Comparison of ENCODE assay signal across 12 cellular contexts in the genomic region with DNA sequence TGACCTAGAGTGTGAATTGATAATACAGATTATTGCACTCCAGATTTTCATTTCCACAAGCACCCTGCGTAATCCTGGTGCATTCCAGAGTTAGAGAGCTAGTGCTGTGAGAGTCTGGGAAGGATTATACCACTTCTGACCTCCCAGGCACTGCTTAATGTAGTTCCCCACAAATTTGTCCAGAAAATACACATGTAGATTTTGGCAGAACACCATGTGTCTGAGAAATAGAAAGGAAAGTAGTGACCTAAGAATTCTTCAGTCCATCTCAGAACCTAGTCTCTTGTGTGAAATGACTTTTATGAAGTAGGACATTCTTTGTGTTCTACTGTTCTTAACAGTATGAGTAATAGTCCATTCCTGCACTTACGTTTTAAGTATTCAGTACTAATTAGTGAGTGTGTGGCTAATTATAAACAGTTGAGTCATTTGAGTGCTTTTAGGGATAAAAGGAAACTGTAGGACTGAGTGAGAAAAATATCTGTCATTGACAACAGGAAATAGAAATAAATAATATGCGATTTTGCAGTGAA. TPM values are rescaled to one million over a fixed set of nuclear protein-coding genes. Genes with fewer than 3 reads are reported as not detected.
DNase-seq lines count a peak whose midpoint lies in the region; ATAC-seq and TF ChIP-seq lines count a peak whose summit lies in the region.
"Had no signal": no experiment of that assay in that cellular context is flagged by ENCODE, and none has a peak within 500 bp of the region (broad histone marks: within the 10 kb centered on the region; RNA-seq: fewer than 3 reads in every experiment).

No MANE protein-coding gene starts in this region.

- H3K9me3 Mint-ChIP-seq in WTC11: peaks cover 27% of the 10 kb centered on the region

- WGBS in right lobe of liver (ENCODE audit: insufficient coverage, low coverage, low lambda C conversion rate, missing lambda C conversion rate): 34% methylated on average over 3 of the region's 3 CpGs

- no peak overlapping the region for H3K27ac Mint-ChIP-seq in WTC11
- H3K27ac Mint-ChIP-seq: activated naive CD8-positive, alpha-beta T cell treated with anti-CD3 and anti-CD28 coated beads for 36 hours had no signal

- no peaks in the 10 kb centered on the region for H3K36me3 ChIP-seq in right atrium auricular region
- no peaks in the 10 kb centered on the region for H3K36me3 ChIP-seq in right lobe of liver

- peaks cover 20% of the 10 kb centered on the region for H3K36me3 Mint-ChIP-seq in WTC11

- CTCF ChIA-PET in WTC11 (lab: Charles Lee): interaction anchor here (0.7 kb wide), 1 partner anchor 9 kb away, joined by 3 read pairs; no protein-coding TSS in a partner anchor

- TF ChIP-seq POLR2A in right lobe of liver (IDR thresholded peaks at IDR 0.05): no peak

- H3K27me3 Mint-ChIP-seq in WTC11 (ENCODE audit: low read depth): peaks cover under 1% of the 10 kb centered on the region; the same call in 1 of the 2 replicates
- H3K27me3 Mint-ChIP-seq: activated naive CD8-positive, alpha-beta T cell treated with anti-CD3 and anti-CD28 coated beads for 36 hours had no signal

- H3K4me1 Mint-ChIP-seq in WTC11: no peaks in the 10 kb centered on the region

- intact Hi-C loops in Right ventricle myocardium superior (cut with DNase I): no loop called here
- intact Hi-C loops in right lobe of liver (cut with DNase I): no loop called here

- TF ChIP-seq CTCF in right atrium auricular region (IDR thresholded peaks at IDR 0.05) (no peak), right lobe of liver (IDR thresholded peaks at IDR 0.05) (no peak), WTC11 (IDR thresholded peaks at IDR 0.05) (no peak)

- ATAC-seq in Right ventricle myocardium superior (ENCODE audit: poor library complexity) (peak; percentile 65), right lobe of liver (peak; percentile 14 to 56 (median 44)), WTC11 (no peak), HG03342 (IDR thresholded peaks at IDR 0.05; ENCODE audit: unreplicated experiment) (no peak), GM21619 (IDR thresholded peaks at IDR 0.05; ENCODE audit: unreplicated experiment) (no peak)

- peak overlapping the region in 1 of 2 donors; percentile 47 for H3K27ac ChIP-seq in right atrium auricular region
- H3K27ac ChIP-seq in right lobe of liver: no peak overlapping the region
- H3K27ac ChIP-seq: parathyroid adenoma had no signal

- POLR2A ChIA-PET in WTC11 (lab: Charles Lee): no interaction called here

- H3K9me3 ChIP-seq in right atrium auricular region (peaks cover 0 to 3% of the 10 kb centered on the region in 2 donors), right lobe of liver (peaks cover 0 to under 1% (median 0%) of the 10 kb centered on the region in 4 donors)

- H3K27me3 ChIP-seq in right atrium auricular region (no peaks in the 10 kb centered on the region), right lobe of liver (no peaks in the 10 kb centered on the region)

- DNase-seq in Right ventricle myocardium superior: no peak
- DNase-seq in right atrium auricular region (ENCODE audit: low spot score): no peak
- DNase-seq in dedifferentiated amniotic fluid mesenchymal stem cell (ENCODE audit: extremely low spot score): peak; percentile 22
- no peak for DNase-seq in right lobe of liver
- no peak for DNase-seq in ecto neural progenitor cell (ENCODE audit: low spot score)
- DNase-seq in WTC11 (ENCODE audit: low spot score): no peak
- DNase-seq: activated naive CD8-positive, alpha-beta T cell treated with anti-CD3 and anti-CD28 coated beads for 36 hours; NCI-H1436 treated with DMSO at 0.1 percent for 48 hours; OCI-M1 had no signal

- H3K4me3 Mint-ChIP-seq in WTC11: no peak overlapping the region
- H3K4me3 Mint-ChIP-seq: activated naive CD8-positive, alpha-beta T cell treated with anti-CD3 and anti-CD28 coated beads for 36 hours had no signal

- H3K4me3 ChIP-seq in right atrium auricular region: no peak overlapping the region
- no peak overlapping the region for H3K4me3 ChIP-seq in right lobe of liver

- H3K4me1 ChIP-seq in right atrium auricular region: peaks cover 0 to 14% of the 10 kb centered on the region in 2 donors
- H3K4me1 ChIP-seq in right lobe of liver: no peaks in the 10 kb centered on the region

TF ChIP-seq in WTC11, 78 proteins besides CTCF, POLR2A, EP300 and RAD21 (continues in another document):
- TF ChIP-seq, protein P1, sequence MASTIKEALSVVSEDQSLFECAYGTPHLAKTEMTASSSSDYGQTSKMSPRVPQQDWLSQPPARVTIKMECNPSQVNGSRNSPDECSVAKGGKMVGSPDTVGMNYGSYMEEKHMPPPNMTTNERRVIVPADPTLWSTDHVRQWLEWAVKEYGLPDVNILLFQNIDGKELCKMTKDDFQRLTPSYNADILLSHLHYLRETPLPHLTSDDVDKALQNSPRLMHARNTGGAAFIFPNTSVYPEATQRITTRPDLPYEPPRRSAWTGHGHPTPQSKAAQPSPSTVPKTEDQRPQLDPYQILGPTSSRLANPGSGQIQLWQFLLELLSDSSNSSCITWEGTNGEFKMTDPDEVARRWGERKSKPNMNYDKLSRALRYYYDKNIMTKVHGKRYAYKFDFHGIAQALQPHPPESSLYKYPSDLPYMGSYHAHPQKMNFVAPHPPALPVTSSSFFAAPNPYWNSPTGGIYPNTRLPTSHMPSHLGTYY (CRISPR knock-in tag; IDR thresholded peaks at IDR 0.05): no peak
- TF ChIP-seq ATF3 (CRISPR knock-in tag; conservative IDR thresholded peaks at IDR 0.05) (no peak), TEAD4 (CRISPR knock-in tag; IDR thresholded peaks at IDR 0.05) (no peak), CBFB (CRISPR knock-in tag; IDR thresholded peaks at IDR 0.05; ENCODE audit: low read depth) (no peak), HMGA2 (CRISPR knock-in tag; IDR thresholded peaks at IDR 0.05) (no peak), NFYB (CRISPR knock-in tag; conservative IDR thresholded peaks at IDR 0.05; ENCODE audit: low read depth) (no peak), USF1 (CRISPR knock-in tag; IDR thresholded peaks at IDR 0.05) (no peak), ZNF219 (CRISPR knock-in tag; IDR thresholded peaks at IDR 0.05; ENCODE audit: borderline replicate concordance) (no peak), ZNF512 (CRISPR knock-in tag; IDR thresholded peaks at IDR 0.05; ENCODE audit: borderline replicate concordance) (no peak), ATF1 (CRISPR knock-in tag; IDR thresholded peaks at IDR 0.05) (no peak), ZNF671 (CRISPR knock-in tag; IDR thresholded peaks at IDR 0.05) (no peak)
- TF ChIP-seq, protein P2, sequence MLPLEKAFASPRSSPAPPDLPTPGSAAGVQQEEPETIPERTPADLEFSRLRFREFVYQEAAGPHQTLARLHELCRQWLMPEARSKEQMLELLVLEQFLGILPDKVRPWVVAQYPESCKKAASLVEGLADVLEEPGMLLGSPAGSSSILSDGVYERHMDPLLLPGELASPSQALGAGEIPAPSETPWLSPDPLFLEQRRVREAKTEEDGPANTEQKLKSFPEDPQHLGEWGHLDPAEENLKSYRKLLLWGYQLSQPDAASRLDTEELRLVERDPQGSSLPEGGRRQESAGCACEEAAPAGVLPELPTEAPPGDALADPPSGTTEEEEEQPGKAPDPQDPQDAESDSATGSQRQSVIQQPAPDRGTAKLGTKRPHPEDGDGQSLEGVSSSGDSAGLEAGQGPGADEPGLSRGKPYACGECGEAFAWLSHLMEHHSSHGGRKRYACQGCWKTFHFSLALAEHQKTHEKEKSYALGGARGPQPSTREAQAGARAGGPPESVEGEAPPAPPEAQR (CRISPR knock-in tag; IDR thresholded peaks at IDR 0.05): no peak

RNA-seq across cellular contexts. Expression of gene PTPDC1, which starts 27.8 kb away (rescaled TPM):
- total RNA-seq in Right ventricle myocardium superior: 8.4 TPM
- 10 to 100 TPM in 1 of 2 donors, 1 to 10 TPM in 1; 9.6 to 10.2 TPM for total RNA-seq in right atrium auricular region
- 1 to 10 TPM in 5 of 6 experiments, under 1 TPM in 1; 0.86 to 3.3 (median 1.8) TPM for total RNA-seq in right lobe of liver
- total RNA-seq in WTC11 (2021): 8.9 to 9.5 TPM (median 9.2 TPM) in 3 replicates

Comparison
In these comparisons a context has a peak if more than half of its experiments do, and no peak if none do; other contexts are left out.
1. ATAC-seq: peak in Right ventricle myocardium superior (single experiment) and right lobe of liver (4 of 4); none in WTC11 (single experiment), HG03342 (single experiment) and GM21619 (single experiment).